In genomic region chr1:32350785-32351076, GRCh38 we compare ENCODE assay signal across 10 cellular contexts. TPM values are rescaled to one million over a fixed set of nuclear protein-coding genes. Genes with fewer than 3 reads are reported as not detected.
DNase-seq lines count a peak whose midpoint lies in the region; ATAC-seq, FAIRE-seq and TF ChIP-seq lines count a peak whose summit lies in the region.
"Had no signal": no experiment of that assay in that cellular context is flagged by ENCODE, and none has a peak within 500 bp of the region (broad histone marks: within the 10 kb centered on the region; RNA-seq: fewer than 3 reads in every experiment).

No MANE protein-coding gene starts in this region.

- H3K4me1 Mint-ChIP-seq in CD8-positive, alpha-beta T cell (ENCODE audit: low read depth), result peaks cover 58% of the 10 kb centered on the region

- no peaks in the 10 kb centered on the region for H3K79me1 ChIP-seq in H1 (ENCODE audit: low read depth, low read length)

- H3K79me2 ChIP-seq in PC-9 (ENCODE audit: low read depth), result no peaks in the 10 kb centered on the region
- no peaks in the 10 kb centered on the region for H3K79me2 ChIP-seq in H1 (ENCODE audit: control insufficient read depth in 1 of 2, insufficient read depth in 2 of 2, low read length in 2 of 2)

- no peak for ATAC-seq in CD8-positive, alpha-beta T cell
- ATAC-seq in pancreas (no peak), HG03342 (IDR thresholded peaks at IDR 0.05; ENCODE audit: unreplicated experiment) (no peak)

- peak overlapping the region; percentile 96 for H2AFZ ChIP-seq in PC-9
- H2AFZ ChIP-seq in H1 (ENCODE audit: low read length), result no peak overlapping the region

- peaks cover 2% of the 10 kb centered on the region for H3K36me3 Mint-ChIP-seq in CD8-positive, alpha-beta T cell

- H3K56ac ChIP-seq in H1 (replicated peaks; ENCODE audit: insufficient read length, low read depth, low read length), result no peak overlapping the region

- no peak overlapping the region for H3K23ac ChIP-seq in H1 (ENCODE audit: insufficient read length)

- no peaks in the 10 kb centered on the region for H3K9me3 Mint-ChIP-seq in CD8-positive, alpha-beta T cell

- H4K20me1 ChIP-seq in PC-9 (ENCODE audit: insufficient read depth) (no peaks in the 10 kb centered on the region), H1 (replicated peaks in 1 of 2; ENCODE audit: control insufficient read depth in 1 of 2, insufficient read depth in 2 of 2, low read length in 2 of 2) (no peaks in the 10 kb centered on the region)

- BruUV-seq in PC-9 (replicated peaks; lab: Mats Ljungman, UMichigan), result no TSS peak

- POLR2A ChIA-PET in CD8-positive, alpha-beta T cell (lab: Charles Lee), result interaction anchor here (1.0 to 3.8 kb wide), 5 partner anchors 9 to 110 kb away, joined by 3 to 32 read pairs (median 8); partner anchors contain the start of genes BSDC1, LCK and MARCKSL1
- POLR2A ChIA-PET in PC-9 (lab: Charles Lee; ENCODE audit: unreplicated experiment), result interaction anchor here (0.6 to 1.4 kb wide), 2 partner anchors 15 to 44 kb away, joined by 3 to 6 read pairs; partner anchors contain the start of genes BSDC1 and MARCKSL1
- POLR2A ChIA-PET in H1 (lab: Charles Lee; ENCODE audit: partially characterized antibody), result interaction anchor here (1.1 to 17.1 kb wide), 9 partner anchors 8 to 122 kb away, joined by 3 to 321 read pairs (median 3); partner anchors contain the start of genes BSDC1, FAM167B, FAM229A and MARCKSL1

- no peak overlapping the region for H3K4me3 ChIP-seq in CD8-positive, alpha-beta T cell (ENCODE audit: low read depth, low read length)
- H3K4me3 ChIP-seq in PC-9 (peak overlapping the region; percentile 74; the same call in 1 of the 2 replicates), H1 (ENCODE audit: extremely low read depth in 1 of 4, insufficient read depth in 2 of 4, low read depth in 3 of 4, low read length in 4 of 4) (peak overlapping the region in 1 of 4 experiments; percentile 72; a peak in 3 of 8 replicates), pancreas (peak overlapping the region in 2 of 4 donors; percentile 72 to 79)

- peak overlapping the region; percentile 71 for H3K27ac Mint-ChIP-seq in CD8-positive, alpha-beta T cell

- H3K4me2 ChIP-seq in PC-9, result peak overlapping the region; percentile 93
- H3K4me2 ChIP-seq in H1 (ENCODE audit: insufficient read depth in 1 of 2, low read depth in 2 of 2, low read length in 2 of 2), result peak overlapping the region in 1 of 2 experiments; percentile 73; a peak in 1 of 4 replicates

- CTCF ChIA-PET in CD8-positive, alpha-beta T cell (lab: Charles Lee), result interaction anchor here (0.7 to 2.5 kb wide), 3 partner anchors 13 to 20 kb away, joined by 3 to 9 read pairs (median 4); partner anchors contain the start of gene MARCKSL1
- CTCF ChIA-PET in PC-9 (lab: Charles Lee), result interaction anchor here (0.6 kb wide), 1 partner anchor 170 kb away, joined by 14 read pairs; no protein-coding TSS in a partner anchor
- CTCF ChIA-PET in H1 (lab: Charles Lee; ENCODE audit: partially characterized antibody), result interaction anchor here (0.6 to 2.6 kb wide), 7 partner anchors 9 to 1358 kb away, joined by 3 to 14 read pairs (median 4); partner anchors contain the start of gene MARCKSL1

- no peaks in the 10 kb centered on the region for H3K9me3 ChIP-seq in CD8-positive, alpha-beta T cell (ENCODE audit: low read length)
- H3K9me3 ChIP-seq in PC-9 (ENCODE audit: insufficient read depth, low read depth) (no peaks in the 10 kb centered on the region), H1 (ENCODE audit: insufficient read depth in 2 of 2, low read depth in 1 of 2, low read length in 1 of 2) (peaks cover 6 to 12% of the 10 kb centered on the region in 2 experiments), pancreas (no peaks in the 10 kb centered on the region)

- H2BK15ac ChIP-seq in H1 (ENCODE audit: low read length), result no peak overlapping the region

- intact Hi-C loops in CD8-positive, alpha-beta T cell (cut with DNase I, micrococcal nuclease), result loop anchor here (1.0 to 5.0 kb wide), 9 partner anchors 14 to 997 kb away; partner anchors contain the start of genes BSDC1 (in 2 of the 2), MARCKSL1 (in 2 of the 2), EIF3I (in 1 of the 2) and HDAC1 (in 1 of the 2)
- intact Hi-C loops in PC-9 (cut with micrococcal nuclease; ENCODE audit: unreplicated experiment), result loop anchor here (2.0 to 5.0 kb wide), 2 partner anchors 14 to 338 kb away; partner anchors contain the start of genes KHDRBS1 and MARCKSL1
- intact Hi-C loops in pancreas (cut with DNase I), result no loop called here

- H3K27me3 ChIP-seq in CD8-positive, alpha-beta T cell (ENCODE audit: insufficient read depth, low read length), result no peaks in the 10 kb centered on the region
- no peaks in the 10 kb centered on the region for H3K27me3 ChIP-seq in PC-9 (ENCODE audit: insufficient read depth, low read depth)
- H3K27me3 ChIP-seq in H1 (replicated peaks in 1 of 4; ENCODE audit: control insufficient read depth in 3 of 4, extremely low read depth in 1 of 4, insufficient read depth in 3 of 4, low read length in 3 of 4), result peaks cover 2 to 20% (median 12%) of the 10 kb centered on the region in 4 experiments
- H3K27me3 ChIP-seq in pancreas, result no peaks in the 10 kb centered on the region
- H3K27me3 ChIP-seq: cardiac muscle cell had no signal

- no peak overlapping the region for H2BK5ac ChIP-seq in H1 (ENCODE audit: low read depth, low read length)

- H2BK120ac ChIP-seq in H1 (replicated peaks; ENCODE audit: low read depth, low read length), result no peak overlapping the region

- peak overlapping the region; percentile 81 for H3K4me3 Mint-ChIP-seq in CD8-positive, alpha-beta T cell

- no peaks in the 10 kb centered on the region for H3K27me3 Mint-ChIP-seq in CD8-positive, alpha-beta T cell (ENCODE audit: low read depth)

- H2BK20ac ChIP-seq in H1 (ENCODE audit: low read length), result no peak overlapping the region

- no peak overlapping the region for H3K27ac ChIP-seq in CD8-positive, alpha-beta T cell (ENCODE audit: low read depth, low read length)
- peak overlapping the region; percentile 67 for H3K27ac ChIP-seq in PC-9
- H3K27ac ChIP-seq in H1 (ENCODE audit: low read depth, low read length), result no peak overlapping the region
- peak overlapping the region; percentile 88 to 95 (median 94) for H3K27ac ChIP-seq in pancreas

- H3K14ac ChIP-seq in H1 (ENCODE audit: insufficient read length), result no peak overlapping the region

- H3K9ac ChIP-seq in H1 (replicated peaks in 1 of 4; ENCODE audit: extremely low read depth in 1 of 4, low read depth in 3 of 4, low read length in 3 of 4), result no peak overlapping the region

- no peak for DNase-seq in CD8-positive, alpha-beta T cell
- no peak for DNase-seq in PC-9
- DNase-seq in H1 (ENCODE audit: low read depth in 1 of 2, low spot score in 2 of 2), result no peak
- DNase-seq in pancreas, result peak in 2 of 6 donors; percentile 37 to 43
- DNase-seq in NCI-H1436 (lab: John Stamatoyannopoulos, UW), result no peak
- DNase-seq in mucosa of gallbladder (ENCODE audit: low spot score), result no peak
- DNase-seq in NCI-H1930 (lab: John Stamatoyannopoulos, UW), result no peak

- H3K36me3 ChIP-seq in CD8-positive, alpha-beta T cell (ENCODE audit: insufficient read depth, low read length), result no peaks in the 10 kb centered on the region
- H3K36me3 ChIP-seq in PC-9 (ENCODE audit: low read depth) (no peaks in the 10 kb centered on the region), H1 (ENCODE audit: control insufficient read depth in 2 of 4, insufficient read depth in 4 of 4, low read length in 3 of 4) (no peaks in the 10 kb centered on the region), pancreas (no peaks in the 10 kb centered on the region)
- H3K36me3 ChIP-seq: cardiac muscle cell had no signal

- H4K91ac ChIP-seq in H1 (replicated peaks; ENCODE audit: insufficient read length, low read length), result no peak overlapping the region

- H3K18ac ChIP-seq in H1 (ENCODE audit: extremely low read depth, low read length), result no peak overlapping the region

- no peak overlapping the region for H4K5ac ChIP-seq in H1 (ENCODE audit: insufficient read length, low read depth, low read length)

- no peak for TF ChIP-seq POLR2A in H1 (IDR thresholded peaks at IDR 0.05; ENCODE audit: control extremely low read depth in 1 of 2, low read depth in 2 of 2, low read length in 2 of 2)

- no peak for FAIRE-seq in H1 (lab: Jason Lieb, UNC)
- no peak for FAIRE-seq in pancreas (lab: Jason Lieb, UNC)

- 96% methylated on average over 4 of the region's 6 CpGs; no CpG with 5 or more reads in 1 of the 2 experiments for WGBS in H1 (ENCODE audit: extremely low coverage in 1 of 2, insufficient coverage in 1 of 2, insufficient read length in 1 of 2, insufficient replicate concordance in 2 of 2, low coverage in 1 of 2, low lambda C conversion rate in 2 of 2, missing lambda C conversion rate in 1 of 2), 2 experiments
- WGBS in pancreas, 2 donors, result 78 to 85% methylated on average over 6 of the region's 6 CpGs

- TF ChIP-seq EP300 in H1 (IDR thresholded peaks at IDR 0.05; ENCODE audit: borderline replicate concordance in 1 of 2, low read depth in 2 of 2, low read length in 2 of 2), result no peak

- no peaks in the 10 kb centered on the region for H3K9me2 ChIP-seq in PC-9 (ENCODE audit: insufficient read depth)

- H2AK5ac ChIP-seq in H1 (ENCODE audit: low read depth, low read length), result no peak overlapping the region

- no peak for TF ChIP-seq RAD21 in H1 (IDR thresholded peaks at IDR 0.05 in 1 of 2, conservative IDR thresholded peaks at IDR 0.05 in 1 of 2; ENCODE audit: low read depth in 2 of 2, low read length in 2 of 2)

- peaks cover 10% of the 10 kb centered on the region; the same call in 1 of the 2 replicates for H3F3A ChIP-seq in PC-9 (ENCODE audit: insufficient read depth, low read depth)

- no peak for TF ChIP-seq CTCF in CD8-positive, alpha-beta T cell (IDR thresholded peaks at IDR 0.05)
- TF ChIP-seq CTCF in PC-9 (conservative IDR thresholded peaks at IDR 0.05) (no peak), H1 (IDR thresholded peaks at IDR 0.05; ENCODE audit: control extremely low read depth in 1 of 3, insufficient read depth in 1 of 3, low read depth in 1 of 3, low read length in 3 of 3) (no peak), pancreas (IDR thresholded peaks at IDR 0.05) (no peak)

- peaks cover 6% of the 10 kb centered on the region; the same call in 1 of the 2 replicates for H3K23me2 ChIP-seq in H1 (ENCODE audit: low read depth, low read length)

- peaks cover 39% of the 10 kb centered on the region for H3K4me1 ChIP-seq in CD8-positive, alpha-beta T cell (ENCODE audit: insufficient read depth, low read length)
- H3K4me1 ChIP-seq in PC-9 (replicated peaks; ENCODE audit: insufficient read depth) (peaks cover 14% of the 10 kb centered on the region), H1 (replicated peaks in 1 of 4; ENCODE audit: control insufficient read depth in 3 of 4, insufficient read depth in 4 of 4, low read length in 3 of 4) (peaks cover 0 to 9% (median 3%) of the 10 kb centered on the region in 4 experiments; a peak in 5 of 7 replicates), pancreas (peaks cover 0 to 19% (median 14%) of the 10 kb centered on the region in 3 donors)

- no peak overlapping the region for H2BK12ac ChIP-seq in H1 (ENCODE audit: low read depth, low read length)

- H3K4ac ChIP-seq in H1 (replicated peaks; ENCODE audit: insufficient read length, low read depth, low read length), result no peak overlapping the region

- H4K8ac ChIP-seq in H1 (ENCODE audit: extremely low read depth, insufficient read depth, low read length), result no peak overlapping the region

RNA-seq across cellular contexts. Expression of gene FAM229A, which starts 11.6 kb away (rescaled TPM):
- 10 to 100 TPM; 29.9 to 36.0 TPM for total RNA-seq in CD8-positive, alpha-beta T cell
- total RNA-seq in PC-9 (2021), result 11.7 and 13.1 TPM in 2 replicates
- total RNA-seq in H1 (2021; fragmentation: NEBNext Ultra II Directional; extraction: Animal tissue kit (Norgen Biotek cat#: 25700)), result 4.1 and 4.2 TPM in 2 replicates
- 4.2 and 7.5 TPM in 2 replicates for polyA plus RNA-seq in H1 (2011; rRNA removed)
- polyA plus RNA-seq in H1 (2011; cell fraction: cytosol; rRNA removed), result 6.3 TPM
- 19.5 TPM for polyA plus RNA-seq in H1 (2011; cell fraction: nucleus; rRNA removed)
- 3.5 to 5.0 TPM (median 4.1 TPM) in 4 replicates for polyA plus RNA-seq in H1 (2012, experiment 1 of 2)
- polyA plus RNA-seq in H1 (2012, experiment 2 of 2), result 4.7 TPM
- polyA plus RNA-seq in H1 (2013, experiment 1 of 2), result 3.7 TPM
- polyA plus RNA-seq in H1 (2013, experiment 2 of 2), result 2.8 TPM
- polyA minus RNA-seq in H1 (2011; rRNA and poly(A)+ RNA removed), result 1.7 and 2.6 TPM in 2 replicates
- 1.0 TPM for polyA minus RNA-seq in H1 (2011; cell fraction: cytosol; rRNA and poly(A)+ RNA removed)
- 5.4 TPM for polyA minus RNA-seq in H1 (2011; cell fraction: nucleus; rRNA and poly(A)+ RNA removed)
- 1 to 10 TPM; 1.9 to 6.4 (median 3.8) TPM for total RNA-seq in pancreas
- 10 to 100 TPM; 18.6 to 21.8 TPM for polyA plus RNA-seq in pancreas
- total RNA-seq in mucosa of gallbladder, result 11.1 TPM

RNA-seq across cellular contexts. Expression of gene TSSK3, which starts 11.6 kb away (rescaled TPM):
- total RNA-seq in CD8-positive, alpha-beta T cell, result under 1 TPM; 0.22 to 0.42 TPM
- total RNA-seq in PC-9 (2021) (3.8 and 3.9 TPM in 2 replicates), pancreas (1 to 10 TPM; 1.0 to 2.5 (median 1.3) TPM), mucosa of gallbladder (3.3 TPM)
- total RNA-seq in H1 (2021; fragmentation: NEBNext Ultra II Directional; extraction: Animal tissue kit (Norgen Biotek cat#: 25700)), result 1.2 and 1.5 TPM in 2 replicates
- polyA plus RNA-seq in H1 (2011; rRNA removed) (1.2 and 1.9 TPM in 2 replicates), pancreas (1 to 10 TPM in 1 of 2 donors, under 1 TPM in 1; 0.35 to 1.8 TPM)
- 1.1 TPM for polyA plus RNA-seq in H1 (2011; cell fraction: cytosol; rRNA removed)
- polyA plus RNA-seq in H1 (2011; cell fraction: nucleus; rRNA removed), result 2.3 TPM
- 1.1 to 2.7 TPM (median 2.0 TPM) in 4 replicates for polyA plus RNA-seq in H1 (2012, experiment 1 of 2)
- polyA plus RNA-seq in H1 (2012, experiment 2 of 2), result 0.75 TPM
- 0.97 TPM for polyA plus RNA-seq in H1 (2013, experiment 1 of 2)
- 1.8 TPM for polyA plus RNA-seq in H1 (2013, experiment 2 of 2)
- polyA minus RNA-seq in H1 (2011; rRNA and poly(A)+ RNA removed), result 0.76 and 1.2 TPM in 2 replicates
- polyA minus RNA-seq in H1 (2011; cell fraction: cytosol; rRNA and poly(A)+ RNA removed), result not detected
- 2.7 TPM for polyA minus RNA-seq in H1 (2011; cell fraction: nucleus; rRNA and poly(A)+ RNA removed)
- total RNA-seq: occipital lobe had no signal

RNA-seq across cellular contexts. Expression of gene MARCKSL1, which starts 14.7 kb away (rescaled TPM):
- 10 to 100 TPM; 30.5 to 30.7 TPM for total RNA-seq in CD8-positive, alpha-beta T cell
- 91.5 and 117 TPM in 2 replicates for total RNA-seq in PC-9 (2021)
- 536 and 557 TPM in 2 replicates for total RNA-seq in H1 (2021; fragmentation: NEBNext Ultra II Directional; extraction: Animal tissue kit (Norgen Biotek cat#: 25700))
- polyA plus RNA-seq in H1 (2011; rRNA removed), result 558 and 618 TPM in 2 replicates
- 499 TPM for polyA plus RNA-seq in H1 (2011; cell fraction: cytosol; rRNA removed)
- polyA plus RNA-seq in H1 (2011; cell fraction: nucleus; rRNA removed), result 234 TPM
- 381 to 528 TPM (median 488 TPM) in 4 replicates for polyA plus RNA-seq in H1 (2012, experiment 1 of 2)
- polyA plus RNA-seq in H1 (2012, experiment 2 of 2), result 579 TPM
- 490 TPM for polyA plus RNA-seq in H1 (2013, experiment 1 of 2)
- polyA plus RNA-seq in H1 (2013, experiment 2 of 2), result 500 TPM
- 278 and 338 TPM in 2 replicates for polyA minus RNA-seq in H1 (2011; rRNA and poly(A)+ RNA removed)
- 161 TPM for polyA minus RNA-seq in H1 (2011; cell fraction: cytosol; rRNA and poly(A)+ RNA removed)
- 161 TPM for polyA minus RNA-seq in H1 (2011; cell fraction: nucleus; rRNA and poly(A)+ RNA removed)
- 10 to 100 TPM in 4 of 6 donors, 1 to 10 TPM in 2; 7.3 to 49.5 (median 14.5) TPM for total RNA-seq in pancreas
- polyA plus RNA-seq in pancreas, result 10 to 100 TPM; 16.3 to 16.5 TPM
- 303 TPM for total RNA-seq in mucosa of gallbladder

RNA-seq across cellular contexts. Expression of gene BSDC1, which starts 43.5 kb away (rescaled TPM):
- 100 to 1,000 TPM; 189 to 201 TPM for total RNA-seq in CD8-positive, alpha-beta T cell
- total RNA-seq in PC-9 (2021), result 74.0 and 76.2 TPM in 2 replicates
- 40.7 and 42.9 TPM in 2 replicates for total RNA-seq in H1 (2021; fragmentation: NEBNext Ultra II Directional; extraction: Animal tissue kit (Norgen Biotek cat#: 25700))
- 23.3 and 24.8 TPM in 2 replicates for polyA plus RNA-seq in H1 (2011; rRNA removed)
- 33.0 TPM for polyA plus RNA-seq in H1 (2011; cell fraction: cytosol; rRNA removed)
- polyA plus RNA-seq in H1 (2011; cell fraction: nucleus; rRNA removed), result 50.6 TPM
- 31.2 to 34.6 TPM (median 32.6 TPM) in 4 replicates for polyA plus RNA-seq in H1 (2012, experiment 1 of 2)
- 27.9 TPM for polyA plus RNA-seq in H1 (2012, experiment 2 of 2)
- polyA plus RNA-seq in H1 (2013, experiment 1 of 2), result 29.6 TPM
- polyA plus RNA-seq in H1 (2013, experiment 2 of 2), result 27.2 TPM
- 33.0 and 33.3 TPM in 2 replicates for polyA minus RNA-seq in H1 (2011; rRNA and poly(A)+ RNA removed)
- polyA minus RNA-seq in H1 (2011; cell fraction: cytosol; rRNA and poly(A)+ RNA removed), result 19.5 TPM
- polyA minus RNA-seq in H1 (2011; cell fraction: nucleus; rRNA and poly(A)+ RNA removed), result 33.1 TPM
- 10 to 100 TPM; 35.9 to 56.9 (median 47.0) TPM for total RNA-seq in pancreas
- polyA plus RNA-seq in pancreas, result 10 to 100 TPM; 36.3 to 40.5 TPM
- total RNA-seq in mucosa of gallbladder, result 101 TPM

RNA-seq across cellular contexts. Expression of gene HDAC1, which starts 58.8 kb away (rescaled TPM):
- 10 to 100 TPM; 57.8 to 61.4 TPM for total RNA-seq in CD8-positive, alpha-beta T cell
- total RNA-seq in PC-9 (2021) (131 and 171 TPM in 2 replicates), pancreas (10 to 100 TPM; 27.0 to 43.5 (median 30.5) TPM), mucosa of gallbladder (166 TPM)
- 111 and 112 TPM in 2 replicates for total RNA-seq in H1 (2021; fragmentation: NEBNext Ultra II Directional; extraction: Animal tissue kit (Norgen Biotek cat#: 25700))
- polyA plus RNA-seq in H1 (2011; rRNA removed) (98.6 and 125 TPM in 2 replicates), pancreas (10 to 100 TPM; 30.6 to 77.9 TPM)
- polyA plus RNA-seq in H1 (2011; cell fraction: cytosol; rRNA removed), result 167 TPM
- polyA plus RNA-seq in H1 (2011; cell fraction: nucleus; rRNA removed), result 117 TPM
- 163 to 210 TPM (median 188 TPM) in 4 replicates for polyA plus RNA-seq in H1 (2012, experiment 1 of 2)
- polyA plus RNA-seq in H1 (2012, experiment 2 of 2), result 40.2 TPM
- 75.4 TPM for polyA plus RNA-seq in H1 (2013, experiment 1 of 2)
- polyA plus RNA-seq in H1 (2013, experiment 2 of 2), result 69.8 TPM
- 167 and 243 TPM in 2 replicates for polyA minus RNA-seq in H1 (2011; rRNA and poly(A)+ RNA removed)
- 62.5 TPM for polyA minus RNA-seq in H1 (2011; cell fraction: cytosol; rRNA and poly(A)+ RNA removed)
- polyA minus RNA-seq in H1 (2011; cell fraction: nucleus; rRNA and poly(A)+ RNA removed), result 104 TPM

Comparison
In these comparisons a context has a peak if more than half of its experiments do, and no peak if none do; other contexts are left out.
1. H3K27ac ChIP-seq: peak in PC-9 (single experiment) and pancreas (4 of 4); none in CD8-positive, alpha-beta T cell (single experiment) and H1 (single experiment).
2. intact Hi-C loops: an anchor here in CD8-positive, alpha-beta T cell (1.0 to 5.0 kb wide) and PC-9 (2.0 to 5.0 kb wide); none called in pancreas.